ENCODE assay signal across 20 cellular contexts in genomic region chr6:117451607-117452164, GRCh38. TPM values are rescaled to one million over a fixed set of nuclear protein-coding genes. Genes with fewer than 3 reads are reported as not detected.
DNase-seq lines count a peak whose midpoint lies in the region; ATAC-seq and TF ChIP-seq lines count a peak whose summit lies in the region.
"Had no signal": no experiment of that assay in that cellular context is flagged by ENCODE, and none has a peak within 500 bp of the region (broad histone marks: within the 10 kb centered on the region; RNA-seq: fewer than 3 reads in every experiment).

No MANE protein-coding gene starts in this region.

- H3K4me2 ChIP-seq in BLaER1 treated with 17β-estradiol and CSF1 and Interleukin-3, amounts not matched to agents 10 nM and 100 nM: peak overlapping the region in 8 of 11 experiments; percentile 4 to 62 (median 33); a peak in 13 of 22 replicates
- no peak overlapping the region for H3K4me2 ChIP-seq in neural progenitor cell
- H3K4me2 ChIP-seq: KMS-11 had no signal

- no peaks in the 10 kb centered on the region for H3K36me3 ChIP-seq in BLaER1 treated with 17β-estradiol and CSF1 and Interleukin-3, amounts not matched to agents 10 nM and 100 nM
- no peaks in the 10 kb centered on the region for H3K36me3 ChIP-seq in neural progenitor cell

- H3K27me3 ChIP-seq in BLaER1 treated with 17β-estradiol and CSF1 and Interleukin-3, amounts not matched to agents 10 nM and 100 nM: no peaks in the 10 kb centered on the region
- H3K27me3 ChIP-seq in neural progenitor cell: no peaks in the 10 kb centered on the region

- no peaks in the 10 kb centered on the region for H4K20me1 ChIP-seq in BLaER1 treated with 17β-estradiol and CSF1 and Interleukin-3, amounts not matched to agents 10 nM and 100 nM
- no peaks in the 10 kb centered on the region for H4K20me1 ChIP-seq in neural progenitor cell (ENCODE audit: low read depth)

- ATAC-seq in Right ventricle myocardium superior (ENCODE audit: poor library complexity): no peak
- ATAC-seq: left cardiac atrium had no signal

- H2AFZ ChIP-seq in neural progenitor cell (replicated peaks): peak overlapping the region; percentile 1

- peak overlapping the region in 2 of 11 experiments; percentile 7 to 17; a peak in 2 of 22 replicates for H3K27ac ChIP-seq in BLaER1 treated with 17β-estradiol and CSF1 and Interleukin-3, amounts not matched to agents 10 nM and 100 nM
- no peak overlapping the region for H3K27ac ChIP-seq in neural progenitor cell
- H3K27ac ChIP-seq: KMS-11 had no signal

- H3K36me3 Mint-ChIP-seq in neural progenitor cell: no peaks in the 10 kb centered on the region

- H3K9me3 ChIP-seq in BLaER1 treated with 17β-estradiol and CSF1 and Interleukin-3, amounts not matched to agents 10 nM and 100 nM (replicated peaks in 1 of 11): no peaks in the 10 kb centered on the region
- no peaks in the 10 kb centered on the region for H3K9me3 ChIP-seq in neural progenitor cell (ENCODE audit: low read depth)

- no peaks in the 10 kb centered on the region for H3K27me3 Mint-ChIP-seq in neural progenitor cell (ENCODE audit: insufficient read depth, low read depth)

- no peaks in the 10 kb centered on the region for H3K79me2 ChIP-seq in neural progenitor cell (ENCODE audit: low read depth)

- no peaks in the 10 kb centered on the region for H3K9me3 Mint-ChIP-seq in neural progenitor cell
- H3K9me3 Mint-ChIP-seq: activated CD4-positive, alpha-beta T cell treated with anti-CD3 and anti-CD28 coated beads, Interleukin-2, amount 10 ng/mL, durations not matched to agents 24 days and 14 days; activated T-helper 2 cell treated with anti-CD3 and anti-CD28 coated beads, Interferon-gamma antibody, Interleukin-2, Interleukin-4, amounts not matched to agents 10 μg/mL and 5 μg/mL and 100 μg/mL, durations not matched to agents 14 hours and 24 hours and 36 hours had no signal

- no peak overlapping the region for H3K27ac Mint-ChIP-seq in neural progenitor cell
- H3K27ac Mint-ChIP-seq: activated CD4-positive, alpha-beta T cell treated with anti-CD3 and anti-CD28 coated beads, Interleukin-2, amount 10 ng/mL, durations not matched to agents 24 days and 14 days; activated T-helper 2 cell treated with anti-CD3 and anti-CD28 coated beads, Interferon-gamma antibody, Interleukin-2, Interleukin-4, amounts not matched to agents 10 μg/mL and 5 μg/mL and 100 μg/mL, durations not matched to agents 14 hours and 24 hours and 36 hours had no signal

- peaks cover 0 to 23% (median 11%) of the 10 kb centered on the region in 10 experiments; a peak in 11 of 20 replicates for H3K4me1 ChIP-seq in BLaER1 treated with 17β-estradiol and CSF1 and Interleukin-3, amounts not matched to agents 10 nM and 100 nM
- peaks cover 3% of the 10 kb centered on the region for H3K4me1 ChIP-seq in neural progenitor cell

- no peak overlapping the region for H3K4me3 ChIP-seq in BLaER1 treated with 17β-estradiol and CSF1 and Interleukin-3, amounts not matched to agents 10 nM and 100 nM
- H3K4me3 ChIP-seq in epithelial cell of esophagus (ENCODE audit: low read length) (no peak overlapping the region), neural progenitor cell (no peak overlapping the region), foreskin fibroblast (ENCODE audit: low read depth in 1 of 2, low read length in 2 of 2) (no peak overlapping the region)

- no peaks in the 10 kb centered on the region for H3F3A ChIP-seq in neural progenitor cell (ENCODE audit: low read depth)

- H3K4me1 Mint-ChIP-seq in neural progenitor cell: peaks cover 6% of the 10 kb centered on the region
- H3K4me1 Mint-ChIP-seq: activated CD4-positive, alpha-beta T cell treated with anti-CD3 and anti-CD28 coated beads, Interleukin-2, amount 10 ng/mL, durations not matched to agents 24 days and 14 days had no signal

- H3K9ac ChIP-seq in BLaER1 treated with 17β-estradiol and CSF1 and Interleukin-3, amounts not matched to agents 10 nM and 100 nM: 0 out of 22 replicates have a peak overlapping the region, but pooled peaks of 1 of the 11 experiments have one; percentile 5
- no peak overlapping the region for H3K9ac ChIP-seq in neural progenitor cell
- H3K9ac ChIP-seq: KMS-11 had no signal

- H3K4me3 Mint-ChIP-seq in neural progenitor cell: no peak overlapping the region
- H3K4me3 Mint-ChIP-seq: activated CD4-positive, alpha-beta T cell treated with anti-CD3 and anti-CD28 coated beads, Interleukin-2, amount 10 ng/mL, durations not matched to agents 24 days and 14 days had no signal

- peak; percentile 10 for DNase-seq in MV-4-11 (lab: John Stamatoyannopoulos, UW)
- DNase-seq in epithelial cell of esophagus (ENCODE audit: low read depth): peak; percentile 52
- DNase-seq in neural progenitor cell (ENCODE audit: low spot score): no peak
- DNase-seq in Right ventricle myocardium superior: no peak
- DNase-seq in RKO (ENCODE audit: low spot score): no peak
- DNase-seq in foreskin fibroblast: no peak
- no peak for DNase-seq in NCI-H2029 treated with DMSO at 0.1 percent for 48 hours (lab: John Stamatoyannopoulos, UW)
- DNase-seq: activated CD4-positive, alpha-beta T cell treated with anti-CD3 and anti-CD28 coated beads, Interleukin-2, amount 10 ng/mL, durations not matched to agents 24 days and 14 days; DMS79 treated with DMSO at 0.1 percent for 48 hours; foreskin melanocyte; left cardiac atrium; NCI-H1105; NCI-H2107; NCI-H524; stimulated activated CD8-positive, alpha-beta memory T cell treated with anti-CD3 and anti-CD28 coated beads, Interleukin-4, amount 100 ng/mL, for 48 hours; substantia nigra had no signal

- intact Hi-C loops in Right ventricle myocardium superior (cut with DNase I): loop anchor here (5.0 kb wide), 1 partner anchor 106 kb away; no protein-coding TSS in a partner anchor

- TF ChIP-seq CTCF in epithelial cell of esophagus (IDR thresholded peaks at IDR 0.05; ENCODE audit: insufficient read depth, low read depth, low read length, missing control alignments): no peak
- no peak for TF ChIP-seq CTCF in neural progenitor cell (IDR thresholded peaks at IDR 0.05)
- TF ChIP-seq CTCF in foreskin fibroblast (IDR thresholded peaks at IDR 0.05; ENCODE audit: low read depth, low read length): no peak

RNA-seq across cellular contexts. Expression of gene ROS1, which starts 25.9 kb away (rescaled TPM):
- total RNA-seq in neural progenitor cell (ENCODE audit: low replicate concordance): not detected in 2 replicates
- total RNA-seq in Right ventricle myocardium superior: 0.11 TPM
- total RNA-seq: activated CD4-positive, alpha-beta T cell treated with anti-CD3 and anti-CD28 coated beads, Interleukin-2, amount 10 ng/mL, durations not matched to agents 24 days and 14 days; activated T-helper 2 cell treated with anti-CD3 and anti-CD28 coated beads, Interferon-gamma antibody, Interleukin-2, Interleukin-4, amounts not matched to agents 10 μg/mL and 5 μg/mL and 100 μg/mL, durations not matched to agents 14 hours and 24 hours and 36 hours; left cardiac atrium; mononuclear cell had no signal

RNA-seq across cellular contexts. Expression of gene DCBLD1, which starts 30.8 kb away (rescaled TPM):
- total RNA-seq in neural progenitor cell (ENCODE audit: low replicate concordance): 6.4 and 7.5 TPM in 2 replicates
- total RNA-seq in Right ventricle myocardium superior: 6.7 TPM

Comparison
In these comparisons a context has a peak if more than half of its experiments do, and no peak if none do; other contexts are left out.
1. DNase-seq: peak in MV-4-11 (single experiment) and epithelial cell of esophagus (single experiment); none in neural progenitor cell (single experiment), Right ventricle myocardium superior (single experiment), RKO (single experiment), foreskin fibroblast (0 of 2) and NCI-H2029 treated with DMSO at 0.1 percent for 48 hours (single experiment).